In the genomic region with DNA sequence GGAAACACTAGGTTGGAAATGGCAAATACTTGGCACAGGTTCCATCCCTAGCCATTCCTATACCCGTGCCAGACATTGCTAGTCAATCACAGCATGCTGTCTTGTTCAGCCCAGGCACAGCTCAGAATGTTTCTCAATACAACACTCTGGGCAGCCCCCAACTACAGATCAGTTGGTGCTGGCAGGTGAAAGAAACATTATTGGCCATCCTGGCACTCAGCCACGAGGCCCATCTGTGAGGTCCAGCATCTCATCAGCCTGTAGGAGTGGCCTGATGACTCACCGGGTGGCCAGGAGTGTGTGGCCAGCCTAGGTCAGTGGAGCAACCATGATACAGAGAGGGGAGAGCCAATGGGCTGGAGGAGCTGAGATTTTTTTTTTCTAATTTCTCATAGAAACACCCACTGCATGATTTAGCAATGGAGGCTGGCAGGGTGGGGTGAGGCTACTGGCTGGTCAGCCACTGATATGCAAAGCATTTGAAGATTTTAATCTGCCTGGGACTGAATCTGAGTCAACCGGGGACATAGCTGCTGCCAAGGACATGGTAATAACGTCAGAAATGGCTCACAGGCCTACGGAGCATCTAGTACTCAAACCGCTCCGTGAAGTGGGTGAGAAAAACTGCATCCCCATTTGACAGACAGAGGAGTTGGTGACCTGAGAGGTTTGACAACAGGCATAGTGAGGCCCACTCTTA, we compare ENCODE assay signal across 9 cellular contexts. TPM values are rescaled to one million over a fixed set of nuclear protein-coding genes. Genes with fewer than 3 reads are reported as not detected.
A peak's percentile ranks its signal among the peaks of the same experiment; 100 is the strongest.
DNase-seq lines count a peak whose midpoint lies in the region; ATAC-seq and TF ChIP-seq lines count a peak whose summit lies in the region.
"Had no signal": no experiment of that assay in that cellular context is flagged by ENCODE, and none has a peak within 500 bp of the region (broad histone marks: within the 10 kb centered on the region; RNA-seq: fewer than 3 reads in every experiment).

No MANE protein-coding gene starts in this region.

- H3K27me3 Mint-ChIP-seq in CD4-positive, alpha-beta T cell = no peaks in the 10 kb centered on the region

- H3K36me3 ChIP-seq in SJCRH30 = peaks cover 48% of the 10 kb centered on the region

- no peak for ATAC-seq in CD4-positive, alpha-beta T cell (ENCODE audit: poor library complexity)
- no peak for ATAC-seq in HG03175 (IDR thresholded peaks at IDR 0.05; ENCODE audit: unreplicated experiment)

- no peaks in the 10 kb centered on the region for H3K9me3 Mint-ChIP-seq in CD4-positive, alpha-beta T cell

- H3K9me3 ChIP-seq in SJCRH30 (replicated peaks) = no peaks in the 10 kb centered on the region
- H3K9me3 ChIP-seq in CD4-positive, alpha-beta T cell (ENCODE audit: control insufficient read depth, low read length) = no peaks in the 10 kb centered on the region

- H3K27ac ChIP-seq in SJCRH30 = peak overlapping the region; percentile 91
- no peak overlapping the region for H3K27ac ChIP-seq in CD4-positive, alpha-beta T cell (ENCODE audit: low read depth, low read length)
- H3K27ac ChIP-seq: parathyroid adenoma had no signal

- peak; percentile 90 for DNase-seq in H4 (ENCODE audit: low spot score)
- DNase-seq in SJCRH30 = peak; percentile 98
- DNase-seq in fibroblast of gingiva (ENCODE audit: low read depth) = peak; percentile 95
- DNase-seq in retinal pigment epithelial cell (ENCODE audit: low read depth) = peak; percentile 97
- DNase-seq in iPS-NIHi11 (ENCODE audit: low spot score) = no peak
- DNase-seq in CD4-positive, alpha-beta T cell = no peak
- no peak for DNase-seq in GDM1 (lab: John Stamatoyannopoulos, UW)

- intact Hi-C loops in CD4-positive, alpha-beta T cell (cut with DNase I, micrococcal nuclease) = no loop called here

- peaks cover 55% of the 10 kb centered on the region for H3K4me1 ChIP-seq in SJCRH30
- H3K4me1 ChIP-seq: parathyroid adenoma had no signal

- H3K4me3 ChIP-seq in SJCRH30 = no peak overlapping the region
- H3K4me3 ChIP-seq in retinal pigment epithelial cell (ENCODE audit: low read length) = no peak overlapping the region

- no peak for TF ChIP-seq CTCF in retinal pigment epithelial cell (conservative IDR thresholded peaks at IDR 0.05; ENCODE audit: low read depth, low read length)
- no peak for TF ChIP-seq CTCF in CD4-positive, alpha-beta T cell (IDR thresholded peaks at IDR 0.05)

- CTCF ChIA-PET in CD4-positive, alpha-beta T cell (lab: Charles Lee) = no interaction called here

- no peak overlapping the region for H3K4me3 Mint-ChIP-seq in CD4-positive, alpha-beta T cell

- POLR2A ChIA-PET in CD4-positive, alpha-beta T cell (lab: Charles Lee) = no interaction called here

- H3K27ac Mint-ChIP-seq in CD4-positive, alpha-beta T cell = no peak overlapping the region

- H3K4me1 Mint-ChIP-seq in CD4-positive, alpha-beta T cell (ENCODE audit: low read depth) = no peaks in the 10 kb centered on the region

- no peaks in the 10 kb centered on the region for H3K36me3 Mint-ChIP-seq in CD4-positive, alpha-beta T cell (ENCODE audit: low read depth)

- no peaks in the 10 kb centered on the region for H3K27me3 ChIP-seq in SJCRH30
- H3K27me3 ChIP-seq in CD4-positive, alpha-beta T cell (ENCODE audit: control insufficient read depth, insufficient read depth, low read length) = no peaks in the 10 kb centered on the region

RNA-seq across cellular contexts. Expression of a gene that starts 5.4 kb away (rescaled TPM):
- total RNA-seq in H4 (2014; rRNA removed; shearing (Covaris generic)) = not detected in 2 replicates
- 32.4 and 40.6 TPM in 2 replicates for total RNA-seq in SJCRH30 (2014; rRNA removed; shearing (Covaris generic))
- total RNA-seq in CD4-positive, alpha-beta T cell = under 1 TPM; 0.11 to 0.22 TPM

Comparison
In these comparisons a context has a peak if more than half of its experiments do, and no peak if none do; other contexts are left out.
1. DNase-seq: peak in H4 (single experiment), SJCRH30 (2 of 2), fibroblast of gingiva (single experiment) and retinal pigment epithelial cell (single experiment); none in iPS-NIHi11 (single experiment), CD4-positive, alpha-beta T cell (0 of 10) and GDM1 (single experiment).
2. RNA of a gene that starts 5.4 kb away (total RNA-seq): 32.4 to 40.6 TPM in SJCRH30; 0.11 to 0.22 TPM in CD4-positive, alpha-beta T cell and not detected in H4; every median in the first group is over 10 times any median in the second.